20 cellular contexts compared by ENCODE assay signal in genomic region chr5:173333900-173334685, GRCh38. TPM values are rescaled to one million over a fixed set of nuclear protein-coding genes. Genes with fewer than 3 reads are reported as not detected.
DNase-seq lines count a peak whose midpoint lies in the region; ATAC-seq, FAIRE-seq and TF ChIP-seq lines count a peak whose summit lies in the region.
"Had no signal": no experiment of that assay in that cellular context is flagged by ENCODE, and none has a peak within 500 bp of the region (broad histone marks: within the 10 kb centered on the region; RNA-seq: fewer than 3 reads in every experiment).

No MANE protein-coding gene starts in this region.

- H4K20me1 ChIP-seq in K562 (replicated peaks; ENCODE audit: control insufficient read depth, insufficient read depth, low read length): no peaks in the 10 kb centered on the region

- POLR2A ChIA-PET in A549 (lab: Yijun Ruan, JAX) (no interaction called here), K562 (lab: Yijun Ruan, JAX) (interaction anchor here (0.6 kb wide), 1 partner anchor 41 kb away, joined by 5 read pairs; no protein-coding TSS in a partner anchor)

- no peaks in the 10 kb centered on the region for H3K9me3 ChIP-seq in A549
- H3K9me3 ChIP-seq in K562 (replicated peaks; ENCODE audit: control insufficient read depth, insufficient read depth, low read depth, low read length): no peaks in the 10 kb centered on the region
- H3K9me3 ChIP-seq: mucosa of descending colon had no signal

- TF ChIP-seq POLR2A in A549 (IDR thresholded peaks at IDR 0.05; ENCODE audit: low read length) (no peak), K562 (conservative IDR thresholded peaks at IDR 0.05) (no peak)

- BruUV-seq in K562 (replicated peaks; lab: Mats Ljungman, UMichigan): no TSS peak

- in situ Hi-C loops in K562 (cut with MboI): loop anchor here (5.0 kb wide), 1 partner anchor 42 kb away; no protein-coding TSS in a partner anchor

- no peaks in the 10 kb centered on the region for H3K36me3 ChIP-seq in K562 (ENCODE audit: control insufficient read depth, insufficient read depth, low read length)

- peaks cover 8 to 19% of the 10 kb centered on the region in 2 experiments; a peak in 4 of 5 replicates for H3K27me3 ChIP-seq in K562 (ENCODE audit: control insufficient read depth in 2 of 2, insufficient read depth in 2 of 2, low read length in 2 of 2)

- DNase-seq in A549 (ENCODE audit: low read depth in 1 of 2, low spot score in 1 of 2) (no peak), HT1080 (ENCODE audit: low read depth) (peak; percentile 61), K562 (ENCODE audit: extremely low read depth in 1 of 4, low spot score in 3 of 4) (no peak), fibroblast of villous mesenchyme (ENCODE audit: low read depth) (peak; percentile 61), substantia nigra (lab: John Stamatoyannopoulos, UW) (no peak), GM19238 (ENCODE audit: insufficient read length, low spot score) (no peak), sciatic nerve (ENCODE audit: low spot score) (no peak)
- DNase-seq in activated CD4-positive, alpha-beta T cell treated with anti-CD3 and anti-CD28 coated beads for 1 hour: no peak
- DNase-seq: activated CD4-positive, alpha-beta T cell treated with anti-CD3 and anti-CD28 coated beads for 48 hours; activated naive CD4-positive, alpha-beta T cell treated with anti-CD3 and anti-CD28 coated beads, Interleukin-2, amount 10 ng/mL, durations not matched to agents 7 days and 5 days; caudate nucleus; endodermal cell; GDM1; H9; left cardiac atrium; mucosa of descending colon; SIG-M5; T1000; trophoblast cell had no signal

- 51% methylated on average over 4 of the region's 4 CpGs for WGBS in A549 (ENCODE audit: missing lambda C conversion rate)
- 17% methylated on average over 4 of the region's 4 CpGs for whole genome bisulfite sequencing in K562 (ENCODE audit: insufficient coverage, low coverage, missing lambda C conversion rate)

- H3K9me1 ChIP-seq in K562 (ENCODE audit: control insufficient read depth, insufficient read depth, low read length): no peaks in the 10 kb centered on the region

- H3K27ac ChIP-seq in A549 (peak overlapping the region; percentile 5 to 58; a peak in 3 of 6 replicates), K562 (ENCODE audit: extremely low read depth, low read depth, low read length) (no peak overlapping the region), substantia nigra (ENCODE audit: low read depth, low read length, poor library complexity, severe bottlenecking) (no peak overlapping the region)

- peak overlapping the region; percentile 37 for H3K4me2 ChIP-seq in A549
- no peak overlapping the region for H3K4me2 ChIP-seq in K562 (ENCODE audit: insufficient read depth, low read length)

- no peak overlapping the region for H3K4me3 ChIP-seq in A549
- H3K4me3 ChIP-seq in K562: no peak overlapping the region
- H3K4me3 ChIP-seq in fibroblast of villous mesenchyme (ENCODE audit: low read depth, low read length): no peak overlapping the region
- H3K4me3 ChIP-seq: mucosa of descending colon, skin epidermis had no signal

- H2AFZ ChIP-seq in K562 (ENCODE audit: low read depth, low read length): no peak overlapping the region

- H3K9ac ChIP-seq in K562 (ENCODE audit: insufficient read depth in 1 of 2, low read depth in 2 of 2, low read length in 2 of 2): no peak overlapping the region

- TF ChIP-seq RAD21 in A549 (conservative IDR thresholded peaks at IDR 0.05 in 1 of 2, IDR thresholded peaks at IDR 0.05 in 1 of 2) (no peak), K562 (CRISPR knock-in tag; conservative IDR thresholded peaks at IDR 0.05 in 1 of 2, IDR thresholded peaks at IDR 0.05 in 1 of 2) (no peak)

- H3K4me1 ChIP-seq in A549: peaks cover 23% of the 10 kb centered on the region
- H3K4me1 ChIP-seq in K562 (replicated peaks in 1 of 2; ENCODE audit: control insufficient read depth in 2 of 2, insufficient read depth in 2 of 2, low read length in 2 of 2): peaks cover 0 to 6% of the 10 kb centered on the region in 2 experiments; a peak in 3 of 5 replicates

- TF ChIP-seq EP300 in A549 (IDR thresholded peaks at IDR 0.05) (no peak), K562 (IDR thresholded peaks at IDR 0.05; ENCODE audit: low read length) (no peak)

- CTCF ChIA-PET in A549 (lab: Yijun Ruan, JAX): interaction anchor here (0.7 to 9.5 kb wide), 2 partner anchors 37 to 627 kb away, joined by 3 to 129 read pairs; no protein-coding TSS in a partner anchor
- CTCF ChIA-PET in K562 (lab: Yijun Ruan, JAX; ENCODE audit: low intra/inter-chr PET ratio): interaction anchor here (3.2 kb wide), 1 partner anchor 39 kb away, joined by 86 read pairs; no protein-coding TSS in a partner anchor

- no peaks in the 10 kb centered on the region for H3K79me2 ChIP-seq in K562 (ENCODE audit: control insufficient read depth, insufficient read depth, low read length)

- TF ChIP-seq CTCF in A549 (IDR thresholded peaks at IDR 0.05) (no peak), K562 (IDR thresholded peaks at IDR 0.05 in 2 of 3, conservative IDR thresholded peaks at IDR 0.05 in 1 of 3; ENCODE audit: insufficient read depth in 2 of 3, low read depth in 1 of 3, low read length in 3 of 3) (no peak), fibroblast of villous mesenchyme (IDR thresholded peaks at IDR 0.05; ENCODE audit: insufficient read depth, low read depth, low read length) (no peak)

- ATAC-seq in A549: no peak
- ATAC-seq in K562: no peak
- no peak for ATAC-seq in sciatic nerve
- ATAC-seq: left cardiac atrium, mucosa of descending colon had no signal

- intact Hi-C loops in K562 (cut with micrococcal nuclease): loop anchor here (5.0 to 10.0 kb wide), 2 partner anchors 241 to 357 kb away; no protein-coding TSS in a partner anchor
- intact Hi-C loops in sciatic nerve (cut with DNase I): loop anchor here (5.0 kb wide), 1 partner anchor 37 kb away; no protein-coding TSS in a partner anchor

- FAIRE-seq in A549 (lab: Jason Lieb, UNC) (no peak), K562 (lab: Jason Lieb, UNC) (no peak)

TF ChIP-seq in A549, 52 proteins besides CTCF, POLR2A, EP300 and RAD21:
- TF ChIP-seq TFCP2L1 (CRISPR knock-in tag; IDR thresholded peaks at IDR 0.05) (no peak), CEBPB (IDR thresholded peaks at IDR 0.05) (peak in 1 of 2 experiments; percentile 1; a peak in 1 of 4 replicates), FOSL2 (IDR thresholded peaks at IDR 0.05) (peak; percentile 51; the same call in 1 of the 2 replicates), FOSL2 (CRISPR knock-in tag; IDR thresholded peaks at IDR 0.05) (no peak), JUNB (IDR thresholded peaks at IDR 0.05) (peak; percentile 62; the same call in 1 of the 2 replicates), NFE2L2 (conservative IDR thresholded peaks at IDR 0.05; ENCODE audit: low read length) (no peak)

TF ChIP-seq in K562, 482 proteins besides CTCF, POLR2A, EP300 and RAD21 (continues in another document):
- peak; percentile 67 to 82; a peak in 2 of 4 replicates for TF ChIP-seq TRIM24 (IDR thresholded peaks at IDR 0.05)
- TF ChIP-seq CEBPG (CRISPR knock-in tag; IDR thresholded peaks at IDR 0.05): no peak
- peak; percentile 90 for TF ChIP-seq CEBPG (tag; conservative IDR thresholded peaks at IDR 0.05 in 1 of 2, IDR thresholded peaks at IDR 0.05 in 1 of 2)
- peak; percentile 72 for TF ChIP-seq CEBPB (tag; IDR thresholded peaks at IDR 0.05)
- TF ChIP-seq POLR2H (tag; IDR thresholded peaks at IDR 0.05; ENCODE audit: low read depth): 0 out of 2 replicates have a peak, but pooled peaks have one; percentile 29
- TF ChIP-seq ZNF583 (CRISPR knock-in tag; IDR thresholded peaks at IDR 0.05): no peak
- no peak for TF ChIP-seq ATF1 (CRISPR knock-in tag; IDR thresholded peaks at IDR 0.05)
- no peak for TF ChIP-seq ATF1 (tag; IDR thresholded peaks at IDR 0.05)

RNA-seq across cellular contexts. Expression of gene STC2, which starts 5.9 kb away (rescaled TPM):
- 30.8 and 46.1 TPM in 2 replicates for polyA plus RNA-seq in A549 (2011; rRNA removed)
- 19.1 and 31.4 TPM in 2 replicates for polyA plus RNA-seq in A549 (2012; cell fraction: cytosol; rRNA removed)
- polyA plus RNA-seq in A549 (2012; cell fraction: nucleus; rRNA removed): 39.8 and 46.9 TPM in 2 replicates
- 45.2 to 66.9 TPM (median 52.3 TPM) in 3 replicates for polyA plus RNA-seq in A549 (2017; fragmentation: RNase III; extraction: RNeasy Plus Mini Kit Qiagen cat#74134 plus additional on column Dnase treatment)
- 23.0 and 41.0 TPM in 2 replicates for polyA minus RNA-seq in A549 (2011; rRNA and poly(A)+ RNA removed)
- total RNA-seq in HT1080 (2014; rRNA removed; shearing (Covaris generic)): 39.2 and 48.6 TPM in 2 replicates
- 222 and 229 TPM in 2 replicates for polyA plus RNA-seq in HT1080 (2015; cell fraction: cytosol; rRNA removed)
- polyA plus RNA-seq in HT1080 (2015; cell fraction: nucleus; rRNA removed): 354 and 377 TPM in 2 replicates
- total RNA-seq in K562 (2011; cell fraction: chromatin; rRNA removed; ENCODE audit: low replicate concordance): 18.5 and 24.8 TPM in 2 replicates
- total RNA-seq in K562 (2011; cell fraction: nucleolus; rRNA removed): 30.9 and 40.0 TPM in 2 replicates
- 23.3 and 29.5 TPM in 2 replicates for total RNA-seq in K562 (2011; cell fraction: nucleoplasm; rRNA removed)
- total RNA-seq in K562 (2014; rRNA removed): 23.8 and 30.1 TPM in 2 replicates
- total RNA-seq in K562 (2014; rRNA removed; fragmentation: Illumina TruSeq; extraction: Trizol): 6.5 and 7.4 TPM in 2 replicates
- 7.2 and 8.9 TPM in 2 replicates for total RNA-seq in K562 (2015; rRNA removed; fragmentation: Illumina TruSeq; extraction: Trizol)
- total RNA-seq in K562 (2021): 19.2 and 21.8 TPM in 2 replicates
- 4.3 and 4.7 TPM in 2 replicates for polyA plus RNA-seq in K562 (2011; rRNA removed)
- 1.9 and 4.0 TPM in 2 replicates for polyA plus RNA-seq in K562 (2011; cell fraction: cytosol; rRNA removed)
- polyA plus RNA-seq in K562 (2011; cell fraction: nucleus; rRNA removed): 8.8 and 11.6 TPM in 2 replicates
- 8.1 and 31.8 TPM in 2 replicates for polyA plus RNA-seq in K562 (2012)
- 11.4 and 16.1 TPM in 2 replicates for polyA plus RNA-seq in K562 (2014; fragmentation: Illumina TruSeq; extraction: Trizol)
- polyA plus RNA-seq in K562 (2014; fragmentation: Nextera tagmentation; extraction: Ambion mirVana): under 1 TPM; 0.62 to 0.63 TPM
- 25.6 and 31.7 TPM in 2 replicates for polyA plus RNA-seq in K562 (2014; rRNA removed)
- polyA minus RNA-seq in K562 (2011; rRNA and poly(A)+ RNA removed): 4.0 and 5.4 TPM in 2 replicates
- polyA minus RNA-seq in K562 (2011; cell fraction: cytosol; rRNA and poly(A)+ RNA removed): 3.7 and 4.5 TPM in 2 replicates
- polyA minus RNA-seq in K562 (2011; cell fraction: nucleus; rRNA and poly(A)+ RNA removed): 16.7 and 17.5 TPM in 2 replicates
- 157 and 195 TPM in 2 replicates for total RNA-seq in fibroblast of villous mesenchyme
- total RNA-seq in sciatic nerve: 3.6 TPM

Comparison
In these comparisons a context has a peak if more than half of its experiments do, and no peak if none do; other contexts are left out.
1. DNase-seq: peak in HT1080 (single experiment) and fibroblast of villous mesenchyme (single experiment); none in A549 (0 of 2), K562 (0 of 4), substantia nigra (0 of 49), activated CD4-positive, alpha-beta T cell treated with anti-CD3 and anti-CD28 coated beads for 1 hour (single experiment), GM19238 (single experiment) and sciatic nerve (single experiment).
2. H3K27ac ChIP-seq: peak in A549 (2 of 2); none in K562 (single experiment) and substantia nigra (single experiment).
3. Of the 35 proteins assayed by ChIP-seq in both K562 and A549: peak only in K562: none; only in A549: JUNB; in both: none; in neither: 33; mixed calls (peak in some experiments, not most) for 1.